ENCODE assay signal across 17 cellular contexts in genomic region chr3:7371693-7372572, GRCh38.
A peak's percentile ranks its signal among the peaks of the same experiment; 100 is the strongest.
DNase-seq lines count a peak whose midpoint lies in the region; ATAC-seq and TF ChIP-seq lines count a peak whose summit lies in the region.
"Had no signal": no experiment of that assay in that cellular context is flagged by ENCODE, and none has a peak within 500 bp of the region (broad histone marks: within the 10 kb centered on the region; RNA-seq: fewer than 3 reads in every experiment).

No MANE protein-coding gene starts in this region.

- H3K9me3 ChIP-seq in left lung (no peaks in the 10 kb centered on the region), neural progenitor cell (ENCODE audit: low read depth) (no peaks in the 10 kb centered on the region), heart right ventricle (no peaks in the 10 kb centered on the region), uterus (no peaks in the 10 kb centered on the region)
- H3K9me3 ChIP-seq: A549, BE2C had no signal

- no peak overlapping the region for H3K9ac ChIP-seq in neural progenitor cell

- no peak overlapping the region for H3K27ac ChIP-seq in left lung
- no peak overlapping the region for H3K27ac ChIP-seq in neural progenitor cell
- no peak overlapping the region for H3K27ac ChIP-seq in heart right ventricle
- no peak overlapping the region for H3K27ac ChIP-seq in uterus
- H3K27ac ChIP-seq: A549, C4-2B, HL-60 had no signal

- intact Hi-C loops in left lung (cut with DNase I): no loop called here
- intact Hi-C loops in heart right ventricle (cut with DNase I): no loop called here
- intact Hi-C loops in Right ventricle myocardium superior (cut with DNase I): no loop called here
- intact Hi-C loops in uterus (cut with DNase I; ENCODE audit: low total_unique reads): no loop called here

- H4K20me1 ChIP-seq in neural progenitor cell (ENCODE audit: low read depth): no peaks in the 10 kb centered on the region

- no peak overlapping the region for H3K4me3 ChIP-seq in left lung
- H3K4me3 ChIP-seq in neural progenitor cell: no peak overlapping the region
- no peak overlapping the region for H3K4me3 ChIP-seq in heart right ventricle
- H3K4me3 ChIP-seq in uterus: no peak overlapping the region
- H3K4me3 ChIP-seq: A549 had no signal

- no peaks in the 10 kb centered on the region for H3K36me3 ChIP-seq in left lung
- no peaks in the 10 kb centered on the region for H3K36me3 ChIP-seq in neural progenitor cell
- H3K36me3 ChIP-seq in heart right ventricle: no peaks in the 10 kb centered on the region
- H3K36me3 ChIP-seq in uterus: no peaks in the 10 kb centered on the region
- H3K36me3 ChIP-seq: BE2C had no signal

- peaks cover 7% of the 10 kb centered on the region for H3K4me1 Mint-ChIP-seq in neural progenitor cell
- H3K4me1 Mint-ChIP-seq: CD4-positive, alpha-beta memory T cell; H9 had no signal

- H3F3A ChIP-seq in neural progenitor cell (ENCODE audit: low read depth): no peaks in the 10 kb centered on the region

- H3K27me3 Mint-ChIP-seq in neural progenitor cell (ENCODE audit: insufficient read depth, low read depth): no peaks in the 10 kb centered on the region
- H3K27me3 Mint-ChIP-seq: CD4-positive, alpha-beta memory T cell had no signal

- TF ChIP-seq POLR2A in uterus (IDR thresholded peaks at IDR 0.05): no peak

- H3K27me3 ChIP-seq in left lung (no peaks in the 10 kb centered on the region), neural progenitor cell (no peaks in the 10 kb centered on the region), heart right ventricle (no peaks in the 10 kb centered on the region), uterus (no peaks in the 10 kb centered on the region)
- H3K27me3 ChIP-seq: BE2C had no signal

- no peak for TF ChIP-seq CTCF in left lung (IDR thresholded peaks at IDR 0.05)
- no peak for TF ChIP-seq CTCF in neural progenitor cell (IDR thresholded peaks at IDR 0.05)
- no peak for TF ChIP-seq CTCF in heart right ventricle (IDR thresholded peaks at IDR 0.05)
- TF ChIP-seq CTCF in uterus (IDR thresholded peaks at IDR 0.05): no peak

- peak overlapping the region; percentile 16 for H3K27ac Mint-ChIP-seq in neural progenitor cell
- H3K27ac Mint-ChIP-seq: CD4-positive, alpha-beta memory T cell; H9 had no signal

- H2AFZ ChIP-seq in neural progenitor cell (replicated peaks): no peak overlapping the region

- ATAC-seq in left lung: peak; percentile 88
- no peak for ATAC-seq in heart right ventricle
- ATAC-seq in Right ventricle myocardium superior (ENCODE audit: poor library complexity): no peak
- ATAC-seq in HG02852 (IDR thresholded peaks at IDR 0.05; ENCODE audit: unreplicated experiment): no peak
- ATAC-seq: A549 had no signal

- no peaks in the 10 kb centered on the region for H3K36me3 Mint-ChIP-seq in neural progenitor cell
- H3K36me3 Mint-ChIP-seq: CD4-positive, alpha-beta memory T cell had no signal

- H3K79me2 ChIP-seq in neural progenitor cell (ENCODE audit: low read depth): no peaks in the 10 kb centered on the region

- H3K4me2 ChIP-seq in neural progenitor cell: no peak overlapping the region
- H3K4me2 ChIP-seq: A549 had no signal

- WGBS in heart right ventricle, 2 donors: 62 to 73% methylated on average over 7 of the region's 7 CpGs

- H3K9me3 Mint-ChIP-seq in neural progenitor cell: no peaks in the 10 kb centered on the region
- H3K9me3 Mint-ChIP-seq: H9 had no signal

- DNase-seq in NCI-H82 treated with DMSO at 0.1 percent for 48 hours (lab: John Stamatoyannopoulos, UW; ENCODE audit: unreplicated experiment): peak; percentile 50
- no peak for DNase-seq in left lung
- DNase-seq in neural progenitor cell (ENCODE audit: low spot score): no peak
- no peak for DNase-seq in heart right ventricle
- no peak for DNase-seq in Right ventricle myocardium superior
- DNase-seq in uterus: no peak
- DNase-seq: BE2C; CD4-positive, alpha-beta memory T cell; DMS153; DND-41; GDM1; GOT3; H9 had no signal

- H3K4me3 Mint-ChIP-seq in neural progenitor cell: no peak overlapping the region
- H3K4me3 Mint-ChIP-seq: CD4-positive, alpha-beta memory T cell; H9 had no signal

- no peaks in the 10 kb centered on the region for H3K4me1 ChIP-seq in left lung
- H3K4me1 ChIP-seq in neural progenitor cell: no peaks in the 10 kb centered on the region
- no peaks in the 10 kb centered on the region for H3K4me1 ChIP-seq in heart right ventricle
- H3K4me1 ChIP-seq in uterus: no peaks in the 10 kb centered on the region
- H3K4me1 ChIP-seq: A549 had no signal
